Comparison of ENCODE assay signal across 8 cellular contexts in the genomic region with DNA sequence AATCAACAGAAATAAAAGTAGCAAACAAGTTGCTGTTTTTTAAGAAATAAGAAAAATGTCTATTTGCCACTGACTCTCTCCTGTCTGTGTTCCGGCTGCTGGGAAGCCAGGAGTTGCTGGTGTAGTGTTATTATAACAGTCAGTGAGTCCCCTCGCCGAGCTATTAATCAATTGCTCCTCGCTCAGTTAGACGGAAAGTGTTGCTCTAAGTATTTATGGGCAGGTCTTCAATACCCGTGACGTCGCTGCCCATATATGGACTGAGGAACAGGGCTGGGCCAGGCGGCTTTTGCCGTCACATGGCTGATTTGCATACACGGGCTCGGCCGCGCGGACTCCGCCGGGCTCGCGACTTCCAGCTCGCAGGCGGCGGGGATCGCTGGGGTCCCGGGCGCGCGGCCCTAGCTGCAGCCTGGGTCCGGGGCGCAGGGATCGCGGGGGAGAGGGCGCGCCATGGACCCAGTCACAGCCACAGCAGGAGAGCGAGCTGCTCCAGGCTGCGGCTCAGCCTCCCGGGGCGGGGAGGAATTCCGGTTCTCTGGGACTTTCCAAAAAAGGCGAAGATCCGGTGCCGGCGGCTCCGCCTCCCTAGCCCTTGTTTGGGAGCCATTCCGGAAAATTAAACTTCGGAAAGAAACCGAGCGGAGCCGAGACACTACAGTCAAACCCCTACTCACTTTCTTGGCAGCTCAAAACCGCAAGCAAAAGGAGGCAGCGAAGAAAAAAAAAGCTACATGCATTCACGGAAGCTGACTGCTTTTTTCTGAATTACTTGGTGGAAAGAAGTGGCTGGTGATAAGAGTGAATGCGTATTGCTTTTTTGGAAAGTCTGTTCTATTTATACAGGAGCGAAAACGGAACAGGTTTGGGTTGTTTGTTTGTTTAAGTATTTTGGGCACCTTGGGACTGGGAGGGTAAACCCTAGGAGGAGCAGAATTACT. TPM values are rescaled to one million over a fixed set of nuclear protein-coding genes. Genes with fewer than 3 reads are reported as not detected.
DNase-seq lines count a peak whose midpoint lies in the region; TF ChIP-seq lines count a peak whose summit lies in the region.

Gene EGR2, minus strand, starts transcription at position 188 of the 941 bp plus-strand sequence. CDS start 337 bp downstream, outside the sequence.

- peak within 1 kb of the TSS; percentile 89 for H3K27ac Mint-ChIP-seq in neural crest cell (ENCODE audit: unreplicated experiment)

- TF ChIP-seq CTCF in fibroblast of villous mesenchyme (IDR thresholded peaks at IDR 0.05; ENCODE audit: insufficient read depth, low read depth, low read length) (no peak), neural crest cell (conservative IDR thresholded peaks at IDR 0.05) (no peak), stomach (IDR thresholded peaks at IDR 0.05) (peak in 1 of 7 experiments; percentile 16)

- WGBS in stomach, 5 donors: 0 to 1% (median 0%) methylated on average over 34 to 54 of the region's 54 CpGs

- peaks cover 61% of the 10 kb centered on the region for H3K27me3 Mint-ChIP-seq in neural crest cell (ENCODE audit: low read depth)

- no peaks in the 10 kb centered on the region for H3K36me3 ChIP-seq in stomach

- TF ChIP-seq POLR2A in stomach (IDR thresholded peaks at IDR 0.05): peak in 1 of 4 donors; percentile 19

- intact Hi-C loops in stomach (cut with DNase I; ENCODE audit: low total_unique reads): loop anchor here (10.0 kb wide), 1 partner anchor 222 kb away; no protein-coding TSS in a partner anchor

- H3K27ac ChIP-seq in stomach: peak within 1 kb of the TSS; percentile 82 to 96 (median 95)

- TF ChIP-seq EP300 in stomach (IDR thresholded peaks at IDR 0.05): no peak

- H3K4me3 ChIP-seq in fibroblast of villous mesenchyme (ENCODE audit: low read depth, low read length) (peak within 1 kb of the TSS; percentile 80), stomach (peak within 1 kb of the TSS; percentile 66 to 89 (median 86))

- H3K4me1 ChIP-seq in stomach: peaks cover 30 to 45% (median 39%) of the 10 kb centered on the region in 4 donors

- peak; percentile 92 for DNase-seq in EL
- DNase-seq in H4 (ENCODE audit: low spot score): peak; percentile 93
- peak; percentile 90 for DNase-seq in LoVo (ENCODE audit: low spot score)
- peak; percentile 97 for DNase-seq in SIG-M5 treated with dmso at 0.1 percent for 504 hours (lab: John Stamatoyannopoulos, UW; ENCODE audit: unreplicated experiment)
- peak; percentile 93 for DNase-seq in activated gamma-delta T cell treated with anti-CD3 and anti-CD28 coated beads, Interleukin-2, amount 50 U/mL, for 16 hours (ENCODE audit: low read depth)
- DNase-seq in fibroblast of villous mesenchyme (ENCODE audit: low read depth): peak; percentile 96
- DNase-seq in neural crest cell (ENCODE audit: low read depth, low spot score): peak; percentile 78
- peak; percentile 94 for DNase-seq in stomach

- H3K27me3 ChIP-seq in stomach: peaks cover 8 to 68% (median 48%) of the 10 kb centered on the region in 3 donors

- peaks cover 5% of the 10 kb centered on the region for H3K36me3 Mint-ChIP-seq in neural crest cell (ENCODE audit: low read depth)

- H3K4me1 Mint-ChIP-seq in neural crest cell: peaks cover 55% of the 10 kb centered on the region

- peak within 1 kb of the TSS; percentile 92 for H3K4me3 Mint-ChIP-seq in neural crest cell

- H3K9me3 ChIP-seq in stomach: no peaks in the 10 kb centered on the region

- no peaks in the 10 kb centered on the region for H3K9me3 Mint-ChIP-seq in neural crest cell

RNA-seq across cellular contexts. Expression of gene EGR2, which starts in this region (rescaled TPM):
- total RNA-seq in H4 (2014; rRNA removed; shearing (Covaris generic)): 0.39 and 1.1 TPM in 2 replicates
- total RNA-seq in fibroblast of villous mesenchyme (1.7 and 1.9 TPM in 2 replicates), neural crest cell (14.2 and 14.4 TPM in 2 replicates), stomach (1 to 10 TPM in 1 of 5 donors, under 1 TPM in 1, not detected in 3; 0.73 to 5.8 TPM)
- 1 to 10 TPM in 2 of 3 donors, under 1 TPM in 1; 0.46 to 1.2 (median 1.2) TPM for polyA plus RNA-seq in stomach

Comparison
In these comparisons a context has a peak if more than half of its experiments do, and no peak if none do; other contexts are left out.
1. Peak in every context shown above with its lines: DNase-seq, H3K4me3 ChIP-seq and H3K27ac ChIP-seq.